Comparison of ENCODE assay signal across 8 cellular contexts in genomic region chr1:234926574-234927311, GRCh38.
DNase-seq lines count a peak whose midpoint lies in the region; ATAC-seq lines count a peak whose summit lies in the region.
"Had no signal": no experiment of that assay in that cellular context is flagged by ENCODE, and none has a peak within 500 bp of the region (broad histone marks: within the 10 kb centered on the region; RNA-seq: fewer than 3 reads in every experiment).

No MANE protein-coding gene starts in this region.

- H3K4me3 Mint-ChIP-seq in T-helper 17 cell, result peak overlapping the region; percentile 90

- DNase-seq in T-helper 17 cell (no peak), epithelial cell of prostate (ENCODE audit: low read depth, low spot score) (no peak), kidney glomerular epithelial cell (lab: John Stamatoyannopoulos, UW) (no peak), cerebellar nuclear complex (lab: John Stamatoyannopoulos, UW) (no peak)

- ATAC-seq in GM19035 (IDR thresholded peaks at IDR 0.05; ENCODE audit: unreplicated experiment) (peak; percentile 92), HG02938 (IDR thresholded peaks at IDR 0.05; ENCODE audit: unreplicated experiment) (peak; percentile 86), T-helper 17 cell (peak; percentile 70)

- H3K36me3 Mint-ChIP-seq in T-helper 17 cell (ENCODE audit: low read depth), result no peaks in the 10 kb centered on the region

- peaks cover 28% of the 10 kb centered on the region for H3K4me1 Mint-ChIP-seq in T-helper 17 cell

- no peaks in the 10 kb centered on the region for H3K9me3 ChIP-seq in T-helper 17 cell (ENCODE audit: control insufficient read depth, low read length, poor library complexity, severe bottlenecking)

- H3K27ac ChIP-seq in epithelial cell of prostate (peak overlapping the region; percentile 68), skin epidermis (peak overlapping the region in 20 of 21 experiments; percentile 3 to 89 (median 72))
- H3K27ac ChIP-seq: VCaP had no signal

- peak overlapping the region in 1 of 7 experiments; percentile 5 for H3K4me3 ChIP-seq in skin epidermis

- H3K27ac Mint-ChIP-seq in T-helper 17 cell, result peak overlapping the region; percentile 98

- no peaks in the 10 kb centered on the region for H3K27me3 Mint-ChIP-seq in T-helper 17 cell
